Comparison of ENCODE assay signal across 8 cellular contexts in genomic region chr11:43576834-43577521, GRCh38.
DNase-seq lines count a peak whose midpoint lies in the region; ATAC-seq, FAIRE-seq and TF ChIP-seq lines count a peak whose summit lies in the region.

No MANE protein-coding gene starts in this region.

- H3K79me1 ChIP-seq in IMR-90 (ENCODE audit: low read depth in 1 of 2, low read length in 2 of 2): no peaks in the 10 kb centered on the region

- no peak overlapping the region for H2BK120ac ChIP-seq in IMR-90 (ENCODE audit: low read depth, low read length)

- H2AFZ ChIP-seq in IMR-90 (replicated peaks; ENCODE audit: low read length, poor library complexity): no peak overlapping the region
- no peak overlapping the region for H2AFZ ChIP-seq in GM12878 (ENCODE audit: control insufficient read depth, low read depth, low read length)

- no TSS peak for BruUV-seq in IMR-90 (replicated peaks; lab: Mats Ljungman, UMichigan)
- BruUV-seq in GM12878 (replicated peaks; lab: Mats Ljungman, UMichigan): no TSS peak

- no peak overlapping the region for H3K56ac ChIP-seq in IMR-90 (ENCODE audit: extremely low read depth, insufficient read depth, low read length)

- H3K27me3 ChIP-seq in IMR-90 (ENCODE audit: control insufficient read depth, insufficient read depth, low read length): peaks cover 80% of the 10 kb centered on the region
- H3K27me3 ChIP-seq in GM12878 (replicated peaks in 1 of 2; ENCODE audit: control insufficient read depth in 2 of 2, insufficient read depth in 2 of 2, low read length in 1 of 2): peaks cover 27 to 45% of the 10 kb centered on the region in 2 experiments

- ATAC-seq in IMR-90 (ENCODE audit: low read depth): 0 out of 2 replicates have a peak, but pooled peaks have one; percentile 15
- ATAC-seq in GM12878: 0 out of 3 replicates have a peak, but pooled peaks have one; percentile 36
- peak; percentile 63 for ATAC-seq in left lobe of liver
- no peak for ATAC-seq in GM21786 (IDR thresholded peaks at IDR 0.05; ENCODE audit: unreplicated experiment)
- ATAC-seq in GM21423 (IDR thresholded peaks at IDR 0.05; ENCODE audit: unreplicated experiment): no peak

- in situ Hi-C loops in IMR-90 (cut with MboI; ENCODE audit: low sequenced_read_pairs) (loop anchor here (10.0 kb wide), 1 partner anchor 268 kb away; no protein-coding TSS in a partner anchor), GM12878 (cut with MboI) (no loop called here)

- 0% methylated on average over 9 of the region's 33 CpGs; no CpG with 5 or more reads in 1 of the 2 experiments for WGBS in IMR-90 (ENCODE audit: extremely low coverage in 2 of 2, insufficient read length in 1 of 2), 2 experiments
- WGBS in GM12878 (ENCODE audit: insufficient coverage, insufficient replicate concordance, low lambda C conversion rate, missing lambda C conversion rate): 9% methylated on average over 27 of the region's 33 CpGs

- DNase-seq in NCI-H1417 (lab: John Stamatoyannopoulos, UW) (peak in 2 of 3 experiments; percentile 40 to 43), NCI-H1417 treated with DMSO at 0.1 percent for 48 hours (lab: John Stamatoyannopoulos, UW) (no peak), IMR-90 (peak; percentile 49), GM12878 (ENCODE audit: low read depth, low spot score) (no peak), left lobe of liver (ENCODE audit: low spot score) (no peak), NCI-H1694 (lab: John Stamatoyannopoulos, UW) (no peak)

- no peak overlapping the region for H4K8ac ChIP-seq in IMR-90 (ENCODE audit: low read depth in 2 of 2, low read length in 2 of 2)

- CTCF ChIA-PET in IMR-90 (lab: Yijun Ruan, JAX): no interaction called here
- CTCF ChIA-PET in GM12878 (lab: Yijun Ruan, JAX): interaction anchor here (0.9 to 1.8 kb wide), 5 partner anchors 8 to 275 kb away, joined by 3 to 4 read pairs (median 3); no protein-coding TSS in a partner anchor

- no peak overlapping the region for H3K14ac ChIP-seq in IMR-90 (replicated peaks; ENCODE audit: low read depth, low read length)

- TF ChIP-seq EP300 in GM12878 (IDR thresholded peaks at IDR 0.05; ENCODE audit: borderline replicate concordance in 1 of 2, control insufficient read depth in 1 of 2, low read depth in 2 of 2, low read length in 2 of 2): no peak

- H3K79me2 ChIP-seq in GM12878 (ENCODE audit: control insufficient read depth, insufficient read depth, low read length): no peaks in the 10 kb centered on the region

- H3K18ac ChIP-seq in IMR-90 (ENCODE audit: low read depth, low read length): no peak overlapping the region

- H3K4me3 ChIP-seq in IMR-90 (ENCODE audit: insufficient read depth, low read depth, low read length): no peak overlapping the region
- H3K4me3 ChIP-seq in GM12878: no peak overlapping the region

- TF ChIP-seq POLR2A in IMR-90 (IDR thresholded peaks at IDR 0.05; ENCODE audit: low read depth, low read length): no peak
- TF ChIP-seq POLR2A in GM12878 (IDR thresholded peaks at IDR 0.05; ENCODE audit: low read depth, low read length): no peak

- no peak overlapping the region for H3K9ac ChIP-seq in IMR-90 (ENCODE audit: low read depth, low read length)
- H3K9ac ChIP-seq in GM12878 (ENCODE audit: control insufficient read depth, insufficient read depth, low read length): no peak overlapping the region

- no peak overlapping the region for H2AK9ac ChIP-seq in IMR-90 (replicated peaks; ENCODE audit: low read depth, low read length, poor library complexity)

- H3K9me3 ChIP-seq in IMR-90 (ENCODE audit: control insufficient read depth, insufficient read depth, low read length): no peaks in the 10 kb centered on the region
- no peaks in the 10 kb centered on the region; the same call in 2 of the 3 replicates for H3K9me3 ChIP-seq in GM12878 (replicated peaks; ENCODE audit: control insufficient read depth, insufficient read depth, low read length)

- H3K23ac ChIP-seq in IMR-90 (ENCODE audit: low read depth, low read length): no peak overlapping the region

- H3K27ac ChIP-seq in IMR-90 (ENCODE audit: insufficient read depth, low read length): no peak overlapping the region
- H3K27ac ChIP-seq in GM12878 (ENCODE audit: control insufficient read depth, insufficient read depth): no peak overlapping the region

- no peak for FAIRE-seq in GM12878 (lab: Jason Lieb, UNC)

- H3K4ac ChIP-seq in IMR-90 (ENCODE audit: low read depth, low read length): no peak overlapping the region

- TF ChIP-seq RAD21 in IMR-90 (IDR thresholded peaks at IDR 0.05; ENCODE audit: low read length) (no peak), GM12878 (IDR thresholded peaks at IDR 0.05; ENCODE audit: insufficient read depth, low read depth, low read length) (no peak)

- peaks cover 2% of the 10 kb centered on the region; the same call in 1 of the 2 replicates for H3K9me1 ChIP-seq in IMR-90 (ENCODE audit: insufficient read depth, low read length)

- no peak overlapping the region for H2BK15ac ChIP-seq in IMR-90 (ENCODE audit: low read depth, low read length)

- H4K5ac ChIP-seq in IMR-90 (ENCODE audit: low read depth, low read length): no peak overlapping the region

- SMC1A ChIA-PET in GM12878 (lab: Charles Lee; ENCODE audit: uncharacterized antibody, unreplicated experiment): interaction anchor here (1.8 kb wide), 1 partner anchor 275 kb away, joined by 7 read pairs; no protein-coding TSS in a partner anchor

- H2BK20ac ChIP-seq in IMR-90 (ENCODE audit: low read depth, low read length): no peak overlapping the region

- H4K20me1 ChIP-seq in IMR-90 (ENCODE audit: insufficient read depth, low read length) (no peaks in the 10 kb centered on the region), GM12878 (ENCODE audit: control insufficient read depth, insufficient read depth) (no peaks in the 10 kb centered on the region)

- POLR2A ChIA-PET in IMR-90 (lab: Charles Lee; ENCODE audit: unreplicated experiment): no interaction called here
- POLR2A ChIA-PET in GM12878 (lab: Charles Lee): no interaction called here

- H3K4me2 ChIP-seq in IMR-90 (ENCODE audit: low read depth, low read length): peak overlapping the region; percentile 71
- no peak overlapping the region for H3K4me2 ChIP-seq in GM12878 (ENCODE audit: control insufficient read depth, insufficient read depth)

- no peak overlapping the region for H2AK5ac ChIP-seq in IMR-90 (ENCODE audit: low read depth, low read length)

- no peak overlapping the region for H4K91ac ChIP-seq in IMR-90 (ENCODE audit: insufficient read depth, low read depth, low read length)

- TF ChIP-seq CTCF in IMR-90 (conservative IDR thresholded peaks at IDR 0.05; ENCODE audit: low read depth, low read length): peak; percentile 35
- peak; percentile 15 to 22 (median 21); a peak in 3 of 6 replicates for TF ChIP-seq CTCF in GM12878 (IDR thresholded peaks at IDR 0.05 in 2 of 3, conservative IDR thresholded peaks at IDR 0.05 in 1 of 3; ENCODE audit: control insufficient read depth in 2 of 3, extremely low read depth in 1 of 3, insufficient read depth in 1 of 3, low read depth in 3 of 3, low read length in 3 of 3)

- H3K36me3 ChIP-seq in IMR-90 (ENCODE audit: control insufficient read depth, insufficient read depth, low read length) (no peaks in the 10 kb centered on the region), GM12878 (ENCODE audit: control insufficient read depth in 2 of 2, insufficient read depth in 2 of 2, low read length in 1 of 2) (no peaks in the 10 kb centered on the region)

- H3K4me1 ChIP-seq in IMR-90 (ENCODE audit: control insufficient read depth, insufficient read depth, low read length) (no peaks in the 10 kb centered on the region), GM12878 (ENCODE audit: control insufficient read depth, insufficient read depth, low read length) (no peaks in the 10 kb centered on the region)

- RAD21 ChIA-PET in GM12878 (lab: Charles Lee; ENCODE audit: unreplicated experiment): no interaction called here

- intact Hi-C loops in IMR-90 (cut with micrococcal nuclease): loop anchor here (5.0 kb wide), 1 partner anchor 160 kb away; no protein-coding TSS in a partner anchor
- intact Hi-C loops in GM12878 (cut with micrococcal nuclease; ENCODE audit: unreplicated experiment): loop anchor here (5.0 to 10.0 kb wide), 2 partner anchors 275 to 368 kb away; partner anchors contain the start of gene C11orf96

- no peak overlapping the region for H2BK5ac ChIP-seq in IMR-90 (ENCODE audit: low read depth, low read length, poor library complexity, severe bottlenecking)

- dilution Hi-C loops in IMR-90 (cut with HindIII; ENCODE audit: low sequenced_read_pairs, unreplicated experiment): no loop called here

TF ChIP-seq in IMR-90, 13 proteins besides CTCF, POLR2A, EP300 and RAD21 (continues in another document):
- TF ChIP-seq MAFK (IDR thresholded peaks at IDR 0.05; ENCODE audit: low read depth, low read length) (no peak), NFE2L2 (IDR thresholded peaks at IDR 0.05; ENCODE audit: low read depth, low read length) (no peak), MAZ (IDR thresholded peaks at IDR 0.05; ENCODE audit: borderline replicate concordance, low read depth, low read length) (peak; percentile 37; the same call in 1 of the 2 replicates), FOS (IDR thresholded peaks at IDR 0.05; ENCODE audit: low read depth, low read length) (no peak), RCOR1 (IDR thresholded peaks at IDR 0.05; ENCODE audit: insufficient replicate concordance, low read length) (peak; percentile 41), CEBPB (IDR thresholded peaks at IDR 0.05; ENCODE audit: low read depth, low read length) (no peak), BHLHE40 (IDR thresholded peaks at IDR 0.05; ENCODE audit: low read depth, low read length) (no peak), CHD1 (IDR thresholded peaks at IDR 0.05; ENCODE audit: low read depth, low read length) (no peak), SMC3 (IDR thresholded peaks at IDR 0.05; ENCODE audit: low read depth, low read length) (no peak), RFX5 (IDR thresholded peaks at IDR 0.05; ENCODE audit: low read depth, low read length) (no peak)

TF ChIP-seq in GM12878, 131 proteins besides CTCF, POLR2A, EP300 and RAD21 (continues in another document):
- TF ChIP-seq ZBED1 (IDR thresholded peaks at IDR 0.05; ENCODE audit: borderline replicate concordance) (no peak), FOXK2 (IDR thresholded peaks at IDR 0.05) (no peak), PAX5 (IDR thresholded peaks at IDR 0.05; ENCODE audit: borderline replicate concordance, low read depth, low read length) (no peak)

Comparison
In these comparisons a context has a peak if more than half of its experiments do, and no peak if none do; other contexts are left out.
1. DNase-seq: peak in NCI-H1417 (2 of 3) and IMR-90 (single experiment); none in NCI-H1417 treated with DMSO at 0.1 percent for 48 hours (single experiment), GM12878 (single experiment), left lobe of liver (single experiment) and NCI-H1694 (single experiment).
2. ATAC-seq: peak in IMR-90 (single experiment), GM12878 (single experiment) and left lobe of liver (single experiment); none in GM21786 (single experiment) and GM21423 (single experiment).